In genomic region chr12:32545413-32545970, GRCh38 we compare ENCODE assay signal across 1 cellular context.
TF ChIP-seq lines count a peak whose summit lies in the region.

No MANE protein-coding gene starts in this region.

TF ChIP-seq in IMR-90, 13 proteins besides CTCF, POLR2A, EP300 and RAD21:
- no peak for TF ChIP-seq RFX5 (IDR thresholded peaks at IDR 0.05; ENCODE audit: low read depth, low read length)
TF ChIP-seq in IMR-90: peak in this region for 0.
